32 cellular contexts compared by ENCODE assay signal in the genomic region with DNA sequence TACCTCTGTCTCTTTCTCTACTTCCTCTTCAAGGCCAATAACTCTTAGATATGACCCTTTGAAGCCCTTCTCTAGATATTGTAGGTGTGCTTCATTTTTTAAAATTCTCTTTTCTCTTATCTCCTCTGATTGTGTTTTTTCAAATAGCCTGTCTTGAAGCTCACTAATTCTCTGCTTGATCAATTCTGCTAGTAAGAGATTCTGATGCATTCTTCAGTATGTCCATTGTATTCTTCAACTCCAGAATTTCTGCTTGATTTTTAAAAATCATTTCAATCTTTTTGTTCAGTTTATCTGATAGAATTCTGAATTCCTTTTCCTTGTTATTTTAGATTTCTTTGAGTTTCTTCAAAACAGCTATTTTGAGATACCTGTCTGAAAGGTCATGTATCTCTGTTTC.
"Had no signal": no experiment of that assay in that cellular context is flagged by ENCODE, and none has a peak within 500 bp of the region (broad histone marks: within the 10 kb centered on the region; RNA-seq: fewer than 3 reads in every experiment).

No MANE protein-coding gene starts in this region.

- DNase-seq: activated CD4-positive, alpha-beta T cell treated with anti-CD3 and anti-CD28 coated beads for 1 hour; activated CD4-positive, alpha-beta T cell treated with anti-CD3 and anti-CD28 coated beads, Interleukin-2, amount 10 ng/mL, durations not matched to agents 24 days and 14 days; activated CD4-positive, alpha-beta T cell treated with anti-CD3 and anti-CD28 coated beads, Interleukin-2, amount 50 U/mL, for 4 hours; activated CD8-positive, alpha-beta memory T cell treated with anti-CD3 and anti-CD28 coated beads for 24 hours; activated CD8-positive, alpha-beta T cell treated with anti-CD3 and anti-CD28 coated beads for 36 hours; activated effector memory CD4-positive, alpha-beta T cell treated with anti-CD3 and anti-CD28 coated beads, Interleukin-2, amount 50 U/mL, for 16 hours; activated naive CD4-positive, alpha-beta T cell treated with anti-CD3 and anti-CD28 coated beads for 36 hours; activated T-cell treated with anti-CD3 and anti-CD28 coated beads, Interleukin-2, amount 50 U/mL, for 1 hour; activated T-cell treated with anti-CD3 and anti-CD28 coated beads, Interleukin-2, amount 50 U/mL, for 48 hours; amniotic stem cell; anterior cingulate cortex; brain microvascular endothelial cell; dorsolateral prefrontal cortex; effector memory CD4-positive, alpha-beta T cell; endodermal cell; foreskin fibroblast; head of caudate nucleus; hippocampal formation; T-helper 2 cell had no signal

- H3K27me3 Mint-ChIP-seq: activated CD4-positive, alpha-beta T cell treated with anti-CD3 and anti-CD28 coated beads, Interleukin-2, amount 10 ng/mL, durations not matched to agents 24 days and 14 days; activated CD8-positive, alpha-beta T cell treated with anti-CD3 and anti-CD28 coated beads for 36 hours; activated naive CD8-positive, alpha-beta T cell; central memory CD8-positive, alpha-beta T cell; dendritic cell treated with granulocyte-macrophage colony-stimulating factor and Interleukin-4, amounts not matched to agents 40 ng/mL and 50 ng/mL, for 4 days had no signal

- H3K27me3 ChIP-seq: brain microvascular endothelial cell, dorsolateral prefrontal cortex had no signal

- H3K4me3 Mint-ChIP-seq: activated CD4-positive, alpha-beta T cell treated with anti-CD3 and anti-CD28 coated beads, Interleukin-2, amount 10 ng/mL, durations not matched to agents 24 days and 14 days; activated CD8-positive, alpha-beta T cell treated with anti-CD3 and anti-CD28 coated beads for 36 hours; activated naive CD4-positive, alpha-beta T cell treated with anti-CD3 and anti-CD28 coated beads for 36 hours; activated naive CD8-positive, alpha-beta T cell; activated T-helper 1 cell treated with anti-CD3 and anti-CD28 coated beads, Interleukin-12 subunit alpha, Interleukin-12 subunit beta, Interleukin-2, Interleukin-4 antibody, amounts not matched to agents 30 ng/mL and 10 ng/mL and 1 ng/mL, durations not matched to agents 14 hours and 24 hours and 36 hours; central memory CD8-positive, alpha-beta T cell; dendritic cell treated with granulocyte-macrophage colony-stimulating factor and Interleukin-4, amounts not matched to agents 40 ng/mL and 50 ng/mL, for 4 days; endodermal cell; WTC11 had no signal

- H3K27ac ChIP-seq: brain microvascular endothelial cell, coronary artery, dorsolateral prefrontal cortex, VCaP had no signal

- H3K36me3 ChIP-seq: brain microvascular endothelial cell had no signal

- FAIRE-seq: astrocyte, bronchial epithelial cell, frontal cortex, TTC549 had no signal

- H3K4me1 Mint-ChIP-seq: WTC11 had no signal

- ATAC-seq: activated CD8-positive, alpha-beta T cell treated with anti-CD3 and anti-CD28 coated beads for 36 hours; esophagus mucosa; WTC11 had no signal

- H3K27ac Mint-ChIP-seq: activated CD4-positive, alpha-beta T cell treated with anti-CD3 and anti-CD28 coated beads, Interleukin-2, amount 10 ng/mL, durations not matched to agents 24 days and 14 days; activated CD8-positive, alpha-beta T cell treated with anti-CD3 and anti-CD28 coated beads for 36 hours; activated naive CD4-positive, alpha-beta T cell treated with anti-CD3 and anti-CD28 coated beads for 36 hours; activated T-helper 1 cell treated with anti-CD3 and anti-CD28 coated beads, Interleukin-12 subunit alpha, Interleukin-12 subunit beta, Interleukin-2, Interleukin-4 antibody, amounts not matched to agents 30 ng/mL and 10 ng/mL and 1 ng/mL, durations not matched to agents 14 hours and 24 hours and 36 hours; activated T-helper 2 cell treated with anti-CD3 and anti-CD28 coated beads, Interferon-gamma antibody, Interleukin-2, Interleukin-4, amounts not matched to agents 10 μg/mL and 5 μg/mL and 100 μg/mL, durations not matched to agents 14 hours and 24 hours and 36 hours; dendritic cell treated with granulocyte-macrophage colony-stimulating factor and Interleukin-4, amounts not matched to agents 40 ng/mL and 50 ng/mL, for 4 days; endodermal cell; WTC11 had no signal

- H3K4me3 ChIP-seq: coronary artery, dorsolateral prefrontal cortex had no signal
